In the genomic region with DNA sequence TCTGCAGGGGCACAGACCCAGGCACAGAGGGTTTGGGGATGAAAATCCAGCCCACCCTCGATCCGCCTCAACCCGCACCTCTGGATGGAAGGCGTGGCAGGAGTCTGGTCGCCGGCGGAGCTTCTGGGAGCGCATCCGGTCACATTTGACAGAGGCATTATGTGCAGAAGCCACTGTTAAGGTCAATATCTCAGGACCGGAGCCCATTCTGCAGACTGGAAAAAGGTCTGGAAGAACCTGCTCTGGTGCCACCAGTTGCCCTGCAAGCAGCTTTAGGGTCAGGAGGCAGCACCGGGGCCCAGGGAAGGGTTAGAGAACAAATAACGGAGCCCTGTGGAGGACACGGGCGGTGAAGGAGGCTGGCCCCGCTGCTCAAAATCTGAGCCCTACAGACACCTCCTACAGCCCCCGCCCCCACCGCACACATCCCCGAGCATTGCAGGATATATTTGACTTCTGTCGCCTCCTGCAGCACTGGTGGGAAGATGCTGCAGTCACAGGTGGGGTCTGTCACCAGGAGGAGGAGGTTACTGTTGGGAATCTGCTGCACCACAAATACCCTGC, we compare ENCODE assay signal across 9 cellular contexts. TPM values are rescaled to one million over a fixed set of nuclear protein-coding genes. Genes with fewer than 3 reads are reported as not detected.
DNase-seq lines count a peak whose midpoint lies in the region; ATAC-seq and TF ChIP-seq lines count a peak whose summit lies in the region.
"Had no signal": no experiment of that assay in that cellular context is flagged by ENCODE, and none has a peak within 500 bp of the region (broad histone marks: within the 10 kb centered on the region; RNA-seq: fewer than 3 reads in every experiment).

No MANE protein-coding gene starts in this region.

- peaks cover 14% of the 10 kb centered on the region for H3K4me1 Mint-ChIP-seq in MCF 10A (ENCODE audit: insufficient read depth, unreplicated experiment)
- peaks cover 27 to 33% (median 30%) of the 10 kb centered on the region in 3 donors for H3K4me1 Mint-ChIP-seq in naive B cell

- H3K4me3 Mint-ChIP-seq in MCF 10A (ENCODE audit: unreplicated experiment) (peak overlapping the region; percentile 74), naive B cell (peak overlapping the region in 6 of 8 donors; percentile 76 to 97 (median 90))

- DNase-seq in AG08396 (ENCODE audit: low spot score) (peak; percentile 2), H7 (peak; percentile 64), MCF 10A (ENCODE audit: unreplicated experiment) (no peak), naive B cell (no peak), DMS153 (lab: John Stamatoyannopoulos, UW) (no peak)

- H3K27me3 ChIP-seq in H7 (ENCODE audit: control insufficient read depth, insufficient read depth, low read length), result peaks cover 4% of the 10 kb centered on the region

- BruUV-seq in MCF 10A (replicated peaks; lab: Mats Ljungman, UMichigan), result no TSS peak

- no peaks in the 10 kb centered on the region for H3K36me3 ChIP-seq in H7 (replicated peaks; ENCODE audit: control insufficient read depth, insufficient read depth, low read length)

- H3K4me3 ChIP-seq in H7 (ENCODE audit: insufficient read depth, low read depth, low read length), result no peak overlapping the region

- H3K27ac Mint-ChIP-seq in MCF 10A (ENCODE audit: low read depth, unreplicated experiment) (no peak overlapping the region), naive B cell (peak overlapping the region in 2 of 6 donors; percentile 26 to 77)

- intact Hi-C loops in MCF 10A (cut with micrococcal nuclease), result loop anchor here (5.0 kb wide), 1 partner anchor 487 kb away; no protein-coding TSS in a partner anchor

- H3K27me3 Mint-ChIP-seq in MCF 10A (ENCODE audit: insufficient read depth, unreplicated experiment) (no peaks in the 10 kb centered on the region), naive B cell (no peaks in the 10 kb centered on the region)

- CTCF ChIA-PET in MCF 10A (lab: Yijun Ruan, JAX), result interaction anchor here (0.6 to 14.0 kb wide), 17 partner anchors 9 to 239 kb away, joined by 3 to 341 read pairs (median 3); no protein-coding TSS in a partner anchor

- H3K9me3 Mint-ChIP-seq in MCF 10A (ENCODE audit: unreplicated experiment) (no peaks in the 10 kb centered on the region), naive B cell (no peaks in the 10 kb centered on the region)

- POLR2A ChIA-PET in MCF 10A (lab: Yijun Ruan, JAX), result interaction anchor here (1.0 to 2.7 kb wide), 3 partner anchors 104 to 255 kb away, joined by 3 to 16 read pairs (median 3); no protein-coding TSS in a partner anchor

- no peak for TF ChIP-seq CTCF in MCF 10A (IDR thresholded peaks at IDR 0.05; ENCODE audit: unreplicated experiment)

- peaks cover 16% of the 10 kb centered on the region for H3K36me3 Mint-ChIP-seq in MCF 10A (ENCODE audit: insufficient read depth, unreplicated experiment)
- no peaks in the 10 kb centered on the region for H3K36me3 Mint-ChIP-seq in naive B cell

- ATAC-seq in naive B cell (ENCODE audit: low read depth in 2 of 2), result no peak
- no peak for ATAC-seq in GM19467 (IDR thresholded peaks at IDR 0.05; ENCODE audit: unreplicated experiment)
- ATAC-seq in HG03175 (IDR thresholded peaks at IDR 0.05; ENCODE audit: unreplicated experiment), result no peak
- ATAC-seq in HG03280 (IDR thresholded peaks at IDR 0.05; ENCODE audit: unreplicated experiment), result no peak

RNA-seq across cellular contexts. Expression of a gene that starts 25.1 kb away (rescaled TPM):
- 0.42 TPM in 1 of 2 replicates, not detected in the other for total RNA-seq in H7 (2014; rRNA removed; shearing (Covaris generic))
- not detected in 2 replicates for total RNA-seq in MCF 10A (2022)
- not detected for polyA plus RNA-seq in naive B cell (ENCODE audit: low read depth in 6 of 6)
- total RNA-seq: lung microvascular endothelial cell had no signal

Comparison
In these comparisons a context has a peak if more than half of its experiments do, and no peak if none do; other contexts are left out.
1. DNase-seq: peak in AG08396 (single experiment) and H7 (single experiment); none in MCF 10A (single experiment), naive B cell (single experiment) and DMS153 (single experiment).